In the genomic region with DNA sequence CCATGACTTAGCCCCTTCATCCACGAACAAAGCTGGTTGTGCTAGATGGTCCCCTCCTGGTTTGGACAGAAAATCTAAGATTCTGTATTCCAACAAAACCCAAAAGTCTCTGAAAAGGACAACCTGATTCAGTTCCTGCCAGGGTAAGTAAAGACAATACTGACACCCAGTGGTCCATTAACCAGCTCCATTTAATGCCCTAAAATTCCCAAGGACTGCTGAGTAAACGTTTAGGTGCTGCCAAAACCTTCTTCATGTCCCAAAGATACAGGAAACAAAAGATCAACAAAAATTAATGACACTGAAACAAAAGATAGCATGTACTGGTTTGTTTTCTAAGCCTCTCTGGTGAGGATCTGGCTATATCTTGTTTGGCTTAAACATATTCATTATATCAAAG, we compare ENCODE assay signal across 9 cellular contexts. TPM values are rescaled to one million over a fixed set of nuclear protein-coding genes. Genes with fewer than 3 reads are reported as not detected.
DNase-seq lines count a peak whose midpoint lies in the region; ATAC-seq and TF ChIP-seq lines count a peak whose summit lies in the region.
"Had no signal": no experiment of that assay in that cellular context is flagged by ENCODE, and none has a peak within 500 bp of the region (broad histone marks: within the 10 kb centered on the region; RNA-seq: fewer than 3 reads in every experiment).

No MANE protein-coding gene starts in this region.

- H2AFZ ChIP-seq in PC-3 (ENCODE audit: low read length) (no peak overlapping the region), PC-9 (no peak overlapping the region)

- CTCF ChIA-PET in PC-3 (lab: Charles Lee): interaction anchor here (0.6 to 1.0 kb wide), 3 partner anchors 8 to 323 kb away, joined by 3 read pairs; no protein-coding TSS in a partner anchor
- CTCF ChIA-PET in PC-9 (lab: Charles Lee): no interaction called here

- no peak overlapping the region for H3K4me3 ChIP-seq in PC-3 (ENCODE audit: low read length)
- no peak overlapping the region for H3K4me3 ChIP-seq in thoracic aorta
- H3K4me3 ChIP-seq in PC-9: no peak overlapping the region
- H3K4me3 ChIP-seq: BLaER1 had no signal

- H3F3A ChIP-seq in PC-3 (ENCODE audit: low read length, unreplicated experiment) (no peaks in the 10 kb centered on the region), PC-9 (ENCODE audit: insufficient read depth, low read depth) (no peaks in the 10 kb centered on the region)

- H3K9me3 ChIP-seq in PC-3 (ENCODE audit: low read length) (no peaks in the 10 kb centered on the region), thoracic aorta (no peaks in the 10 kb centered on the region), PC-9 (ENCODE audit: insufficient read depth, low read depth) (no peaks in the 10 kb centered on the region)

- TF ChIP-seq CTCF in PC-3 (conservative IDR thresholded peaks at IDR 0.05; ENCODE audit: low read depth, low read length): peak; percentile 67
- peak; percentile 29 for TF ChIP-seq CTCF in thoracic aorta (IDR thresholded peaks at IDR 0.05)
- TF ChIP-seq CTCF in PC-9 (conservative IDR thresholded peaks at IDR 0.05): no peak; the same call in 1 of the 2 replicates

- peak; percentile 15 for DNase-seq in NCI-H345 (lab: John Stamatoyannopoulos, UW)
- no peak for DNase-seq in NCI-H345 treated with DMSO at 0.1 percent for 48 hours (lab: John Stamatoyannopoulos, UW; ENCODE audit: unreplicated experiment)
- DNase-seq in PC-3: peak; percentile 63
- DNase-seq in left cardiac atrium: no peak
- DNase-seq in thoracic aorta (ENCODE audit: low spot score): no peak
- no peak for DNase-seq in PC-9
- DNase-seq in activated T-cell treated with anti-CD3 and anti-CD28 coated beads for 4 hours: no peak

- H4K20me1 ChIP-seq in PC-3 (ENCODE audit: low read length) (no peaks in the 10 kb centered on the region), PC-9 (ENCODE audit: insufficient read depth) (no peaks in the 10 kb centered on the region)
- H4K20me1 ChIP-seq: BLaER1 had no signal

- 0 out of 2 replicates have a peak, but pooled peaks cover 4% of the 10 kb centered on the region for H3K27me3 ChIP-seq in PC-3 (ENCODE audit: low read length)
- no peaks in the 10 kb centered on the region for H3K27me3 ChIP-seq in thoracic aorta (replicated peaks; ENCODE audit: insufficient read depth)
- H3K27me3 ChIP-seq in PC-9 (ENCODE audit: insufficient read depth, low read depth): peaks cover 3% of the 10 kb centered on the region; the same call in 1 of the 2 replicates
- H3K27me3 ChIP-seq: BLaER1 had no signal

- no peak overlapping the region for H3K27ac ChIP-seq in PC-3 (ENCODE audit: low read length)
- no peak overlapping the region for H3K27ac ChIP-seq in thoracic aorta
- H3K27ac ChIP-seq in PC-9: no peak overlapping the region
- H3K27ac ChIP-seq: BLaER1 had no signal

- intact Hi-C loops in PC-3 (cut with micrococcal nuclease) (no loop called here), left cardiac atrium (cut with DNase I) (loop anchor here in 1 of 2 donors (10.0 kb wide), 1 partner anchor 890 kb away; no protein-coding TSS in a partner anchor), PC-9 (cut with micrococcal nuclease; ENCODE audit: unreplicated experiment) (no loop called here)

- H3K36me3 ChIP-seq in PC-3 (ENCODE audit: low read depth, low read length): no peaks in the 10 kb centered on the region
- no peaks in the 10 kb centered on the region for H3K36me3 ChIP-seq in thoracic aorta
- H3K36me3 ChIP-seq in PC-9 (ENCODE audit: low read depth): no peaks in the 10 kb centered on the region
- H3K36me3 ChIP-seq: BLaER1 had no signal

- H3K4me2 ChIP-seq in PC-3 (ENCODE audit: low read length): no peak overlapping the region
- no peak overlapping the region for H3K4me2 ChIP-seq in PC-9
- H3K4me2 ChIP-seq: BLaER1 had no signal

- H3K4me1 ChIP-seq in PC-3 (ENCODE audit: insufficient read depth, low read length): no peaks in the 10 kb centered on the region
- H3K4me1 ChIP-seq in thoracic aorta (ENCODE audit: control insufficient read depth in 1 of 2, low read depth in 2 of 2): no peaks in the 10 kb centered on the region
- H3K4me1 ChIP-seq in PC-9 (replicated peaks; ENCODE audit: insufficient read depth): no peaks in the 10 kb centered on the region

- no peaks in the 10 kb centered on the region for H3K9me2 ChIP-seq in PC-3 (replicated peaks; ENCODE audit: low read length)
- H3K9me2 ChIP-seq in PC-9 (ENCODE audit: insufficient read depth): no peaks in the 10 kb centered on the region

- no peak overlapping the region for H3K9ac ChIP-seq in PC-3 (ENCODE audit: low read length)
- H3K9ac ChIP-seq: BLaER1 had no signal

- ATAC-seq in PC-3 (peak; percentile 73), left cardiac atrium (peak; percentile 58 to 76), thoracic aorta (ENCODE audit: insufficient number of reproducible peaks, low FRiP score, low read depth) (no peak), GM18520 (IDR thresholded peaks at IDR 0.05; ENCODE audit: unreplicated experiment) (no peak)

- H3K79me2 ChIP-seq in PC-3 (ENCODE audit: low read length) (no peaks in the 10 kb centered on the region), PC-9 (ENCODE audit: low read depth) (no peaks in the 10 kb centered on the region)

- no TSS peak for BruUV-seq in PC-3 (replicated peaks; lab: Mats Ljungman, UMichigan)
- no TSS peak for BruUV-seq in PC-9 (replicated peaks; lab: Mats Ljungman, UMichigan)

- POLR2A ChIA-PET in PC-3 (lab: Charles Lee; ENCODE audit: unreplicated experiment): no interaction called here
- POLR2A ChIA-PET in PC-9 (lab: Charles Lee; ENCODE audit: unreplicated experiment): no interaction called here

RNA-seq across cellular contexts. Expression of a gene that starts 25.3 kb away (rescaled TPM):
- 0.07 TPM in 1 of 2 replicates, not detected in the other for total RNA-seq in PC-3 (2014; rRNA removed)
- total RNA-seq in left cardiac atrium: not detected
- total RNA-seq in thoracic aorta: not detected
- not detected in 2 replicates for total RNA-seq in PC-9 (2021)

Comparison
In these comparisons a context has a peak if more than half of its experiments do, and no peak if none do; other contexts are left out.
1. DNase-seq: peak in NCI-H345 (single experiment) and PC-3 (single experiment); none in NCI-H345 treated with DMSO at 0.1 percent for 48 hours (single experiment), left cardiac atrium (single experiment), thoracic aorta (single experiment), PC-9 (0 of 2) and activated T-cell treated with anti-CD3 and anti-CD28 coated beads for 4 hours (single experiment).
2. ATAC-seq: peak in PC-3 (single experiment) and left cardiac atrium (2 of 2); none in thoracic aorta (single experiment) and GM18520 (single experiment).